ENCODE assay signal across 11 cellular contexts in genomic region chr22:37462983-37463382, GRCh38. TPM values are rescaled to one million over a fixed set of nuclear protein-coding genes. Genes with fewer than 3 reads are reported as not detected.
DNase-seq lines count a peak whose midpoint lies in the region; ATAC-seq, FAIRE-seq and TF ChIP-seq lines count a peak whose summit lies in the region.
"Had no signal": no experiment of that assay in that cellular context is flagged by ENCODE, and none has a peak within 500 bp of the region (broad histone marks: within the 10 kb centered on the region; RNA-seq: fewer than 3 reads in every experiment).

No MANE protein-coding gene starts in this region.

- WGBS in pancreas, 2 donors, result 2 to 15% methylated on average over 5 of the region's 5 CpGs
- WGBS in psoas muscle, 3 donors, result 4 to 9% (median 8%) methylated on average over 5 of the region's 5 CpGs

- no peak overlapping the region for H3K27ac Mint-ChIP-seq in activated CD4-positive, alpha-beta T cell treated with anti-CD3 and anti-CD28 coated beads, Interleukin-2, amount 10 ng/mL, durations not matched to agents 24 days and 14 days

- FAIRE-seq in pancreas (lab: Jason Lieb, UNC), result no peak

- intact Hi-C loops in activated CD4-positive, alpha-beta T cell treated with anti-CD3 and anti-CD28 coated beads, Interleukin-2, amount 10 ng/mL, durations not matched to agents 24 days and 14 days (cut with micrococcal nuclease), result no loop called here
- intact Hi-C loops in pancreas (cut with DNase I), result no loop called here
- intact Hi-C loops in psoas muscle (cut with DNase I), result no loop called here

- no peak overlapping the region for H3K27ac ChIP-seq in pancreas
- H3K27ac ChIP-seq in psoas muscle, result no peak overlapping the region
- H3K27ac ChIP-seq: coronary artery, parathyroid adenoma had no signal

- H3K27me3 ChIP-seq in pancreas, result peaks cover 0 to 5% (median 0%) of the 10 kb centered on the region in 4 donors
- H3K27me3 ChIP-seq in psoas muscle (ENCODE audit: insufficient read depth in 3 of 3, low read length in 2 of 3), result peaks cover 0 to 31% (median 4%) of the 10 kb centered on the region in 3 donors

- H3K36me3 Mint-ChIP-seq in activated CD4-positive, alpha-beta T cell treated with anti-CD3 and anti-CD28 coated beads, Interleukin-2, amount 10 ng/mL, durations not matched to agents 24 days and 14 days (ENCODE audit: low read depth), result peaks cover 25% of the 10 kb centered on the region

- TF ChIP-seq POLR2A in erythroblast (IDR thresholded peaks at IDR 0.05; ENCODE audit: low read length), result no peak

- peak; percentile 69 for DNase-seq in activated CD4-positive, alpha-beta T cell treated with anti-CD3 and anti-CD28 coated beads, Interleukin-2, amount 10 ng/mL, durations not matched to agents 24 days and 14 days
- DNase-seq in activated CD4-positive, alpha-beta T cell treated with anti-CD3 and anti-CD28 coated beads, Interleukin-2, amount 50 U/mL, for 4 hours, result no peak
- DNase-seq in RKO (ENCODE audit: low spot score) (peak; percentile 37), erythroblast (lab: John Stamatoyannopoulos, UW) (peak; percentile 21 to 22), pancreas (peak in 1 of 6 donors; percentile 53), psoas muscle (no peak)
- DNase-seq: activated T-cell treated with anti-CD3 and anti-CD28 coated beads, Interleukin-2, amount 50 U/mL, for 1 hour had no signal

- H3K4me1 ChIP-seq in pancreas (no peaks in the 10 kb centered on the region), psoas muscle (no peaks in the 10 kb centered on the region)
- H3K4me1 ChIP-seq: parathyroid adenoma had no signal

- H3K4me1 Mint-ChIP-seq in activated CD4-positive, alpha-beta T cell treated with anti-CD3 and anti-CD28 coated beads, Interleukin-2, amount 10 ng/mL, durations not matched to agents 24 days and 14 days, result peaks cover 4% of the 10 kb centered on the region

- ATAC-seq in pancreas (peak in 3 of 4 donors; percentile 65 to 84 (median 70)), HG03025 (IDR thresholded peaks at IDR 0.05; ENCODE audit: low FRiP score, unreplicated experiment) (no peak), psoas muscle (no peak), GM19023 (IDR thresholded peaks at IDR 0.05; ENCODE audit: unreplicated experiment) (no peak)

- no peak for TF ChIP-seq CTCF in pancreas (IDR thresholded peaks at IDR 0.05)
- TF ChIP-seq CTCF in psoas muscle (IDR thresholded peaks at IDR 0.05), result no peak

- no peaks in the 10 kb centered on the region for H3K27me3 Mint-ChIP-seq in activated CD4-positive, alpha-beta T cell treated with anti-CD3 and anti-CD28 coated beads, Interleukin-2, amount 10 ng/mL, durations not matched to agents 24 days and 14 days

- H3K36me3 ChIP-seq in pancreas (no peaks in the 10 kb centered on the region), psoas muscle (ENCODE audit: insufficient read depth in 1 of 2, low read depth in 1 of 2) (no peaks in the 10 kb centered on the region)

- H3K9me3 Mint-ChIP-seq in activated CD4-positive, alpha-beta T cell treated with anti-CD3 and anti-CD28 coated beads, Interleukin-2, amount 10 ng/mL, durations not matched to agents 24 days and 14 days, result no peaks in the 10 kb centered on the region

- H3K9me3 ChIP-seq in pancreas (no peaks in the 10 kb centered on the region), psoas muscle (no peaks in the 10 kb centered on the region)

- H3K4me3 ChIP-seq in pancreas, result no peak overlapping the region
- no peak overlapping the region for H3K4me3 ChIP-seq in psoas muscle
- H3K4me3 ChIP-seq: coronary artery had no signal

- no peak overlapping the region for H3K4me3 Mint-ChIP-seq in activated CD4-positive, alpha-beta T cell treated with anti-CD3 and anti-CD28 coated beads, Interleukin-2, amount 10 ng/mL, durations not matched to agents 24 days and 14 days

RNA-seq across cellular contexts. Expression of gene MFNG, which starts 23.2 kb away (rescaled TPM):
- total RNA-seq in activated CD4-positive, alpha-beta T cell treated with anti-CD3 and anti-CD28 coated beads, Interleukin-2, amount 10 ng/mL, durations not matched to agents 24 days and 14 days, result 207 and 231 TPM in 2 replicates
- total RNA-seq in pancreas (10 to 100 TPM in 1 of 6 donors, 1 to 10 TPM in 5; 1.5 to 10.5 (median 3.4) TPM), psoas muscle (1 to 10 TPM; 4.5 to 8.0 (median 7.7) TPM)
- polyA plus RNA-seq in pancreas (1 to 10 TPM; 5.2 to 6.5 TPM), psoas muscle (1 to 10 TPM; 4.3 to 9.6 (median 8.2) TPM)

RNA-seq across cellular contexts. Expression of gene ELFN2, which starts 35.7 kb away (rescaled TPM):
- 0.07 and 0.09 TPM in 2 replicates for total RNA-seq in activated CD4-positive, alpha-beta T cell treated with anti-CD3 and anti-CD28 coated beads, Interleukin-2, amount 10 ng/mL, durations not matched to agents 24 days and 14 days
- total RNA-seq in pancreas (1 to 10 TPM in 3 of 6 donors, under 1 TPM in 3; 0.19 to 1.8 (median 1.1) TPM), psoas muscle (not detected)
- polyA plus RNA-seq in pancreas (1 to 10 TPM in 1 of 2 donors, under 1 TPM in 1; 0.23 to 2.1 TPM), psoas muscle (under 1 TPM; 0.01 to 0.05 (median 0.01) TPM)

RNA-seq across cellular contexts. Expression of gene CARD10, which starts 56.2 kb away (rescaled TPM):
- total RNA-seq in activated CD4-positive, alpha-beta T cell treated with anti-CD3 and anti-CD28 coated beads, Interleukin-2, amount 10 ng/mL, durations not matched to agents 24 days and 14 days, result not detected in 2 replicates
- 10 to 100 TPM in 4 of 6 donors, 1 to 10 TPM in 2; 9.9 to 20.6 (median 11.5) TPM for total RNA-seq in pancreas
- polyA plus RNA-seq in pancreas, result 10 to 100 TPM; 29.9 to 30.2 TPM
- total RNA-seq in psoas muscle, result 1 to 10 TPM; 3.8 to 8.0 (median 4.5) TPM
- 1 to 10 TPM; 2.9 to 6.9 (median 4.1) TPM for polyA plus RNA-seq in psoas muscle

Comparison
In these comparisons a context has a peak if more than half of its experiments do, and no peak if none do; other contexts are left out.
1. DNase-seq: peak in activated CD4-positive, alpha-beta T cell treated with anti-CD3 and anti-CD28 coated beads, Interleukin-2, amount 10 ng/mL, durations not matched to agents 24 days and 14 days (single experiment), RKO (single experiment) and erythroblast (2 of 2); none in activated CD4-positive, alpha-beta T cell treated with anti-CD3 and anti-CD28 coated beads, Interleukin-2, amount 50 U/mL, for 4 hours (0 of 2) and psoas muscle (0 of 2).
2. ATAC-seq: peak in pancreas (3 of 4); none in HG03025 (single experiment), psoas muscle (0 of 4) and GM19023 (single experiment).
3. RNA of gene MFNG, which starts 23.2 kb away (total RNA-seq): 207 to 231 TPM in activated CD4-positive, alpha-beta T cell treated with anti-CD3 and anti-CD28 coated beads, Interleukin-2, amount 10 ng/mL, durations not matched to agents 24 days and 14 days; 4.5 to 8.0 TPM in psoas muscle and 1.5 to 10.5 TPM in pancreas; every median in the first group is over 10 times any median in the second.